Comparison of ENCODE assay signal across 8 cellular contexts in the genomic region with DNA sequence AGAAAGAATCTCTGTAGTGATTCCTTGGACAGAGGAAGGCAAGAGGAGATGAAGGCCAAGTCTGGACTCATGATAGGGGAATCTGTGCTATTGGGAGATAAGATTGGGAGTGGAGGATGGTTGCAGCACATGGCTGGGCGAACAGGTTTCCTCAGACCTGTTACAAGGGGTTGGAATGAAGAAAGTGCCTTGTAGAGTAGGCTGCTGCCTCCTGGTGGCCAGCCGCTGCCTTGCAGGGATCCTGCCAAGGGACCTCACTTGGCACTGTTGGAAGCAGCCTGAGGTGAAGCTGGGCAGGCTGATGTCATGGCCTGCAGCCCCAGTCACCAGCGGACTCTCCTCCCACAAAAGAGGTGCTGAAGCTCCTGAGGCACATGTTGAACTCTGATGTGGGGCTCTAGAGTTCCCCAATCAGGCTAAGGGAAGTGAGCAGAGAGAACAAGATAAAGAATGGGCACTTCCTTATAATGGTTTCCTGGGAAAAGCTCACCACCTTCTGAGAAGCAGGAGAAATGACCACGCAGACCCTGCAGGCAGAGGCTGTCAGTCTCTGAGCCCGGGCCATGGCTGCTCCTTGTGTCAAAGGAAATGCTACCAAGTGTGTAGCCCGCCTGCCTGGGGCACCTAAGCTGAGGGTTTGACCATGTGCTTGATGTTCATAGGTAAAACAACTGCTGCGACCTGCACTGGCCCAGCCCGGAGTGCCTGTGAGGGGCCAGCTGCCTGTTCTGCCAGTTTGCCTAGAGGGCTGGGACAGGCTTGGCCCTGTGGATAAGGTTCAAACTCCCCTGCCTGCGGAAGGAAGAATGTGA. TPM values are rescaled to one million over a fixed set of nuclear protein-coding genes. Genes with fewer than 3 reads are reported as not detected.
DNase-seq lines count a peak whose midpoint lies in the region; ATAC-seq, FAIRE-seq and TF ChIP-seq lines count a peak whose summit lies in the region.

No MANE protein-coding gene starts in this region.

- H3K36me3 ChIP-seq in endothelial cell of umbilical vein (ENCODE audit: control insufficient read depth in 2 of 2, extremely low read depth in 1 of 2, insufficient read depth in 2 of 2, low read length in 2 of 2) (peaks cover 0 to 3% of the 10 kb centered on the region in 2 experiments), mesodermal cell (ENCODE audit: control insufficient read depth, insufficient read depth, low read length) (peaks cover 10% of the 10 kb centered on the region)

- peak overlapping the region; percentile 89 for H3K4me3 Mint-ChIP-seq in activated CD8-positive, alpha-beta memory T cell treated with anti-CD3 and anti-CD28 coated beads, Interleukin-2, amount 10 ng/mL, durations not matched to agents 7 days and 5 days

- H4K20me1 ChIP-seq in endothelial cell of umbilical vein (replicated peaks; ENCODE audit: control insufficient read depth, extremely low read depth, insufficient read depth, low read length) = no peaks in the 10 kb centered on the region

- H3K27me3 Mint-ChIP-seq in activated CD8-positive, alpha-beta memory T cell treated with anti-CD3 and anti-CD28 coated beads, Interleukin-2, amount 10 ng/mL, durations not matched to agents 7 days and 5 days = no peaks in the 10 kb centered on the region

- CTCF ChIA-PET in activated CD8-positive, alpha-beta memory T cell treated with anti-CD3 and anti-CD28 coated beads, Interleukin-2, amount 10 ng/mL, durations not matched to agents 7 days and 5 days (lab: Charles Lee) = interaction anchor here (0.7 to 14.1 kb wide), 25 partner anchors 8 to 284 kb away, joined by 3 to 269 read pairs (median 4); a partner anchor contains a TSS
- CTCF ChIA-PET in endothelial cell of umbilical vein (lab: Charles Lee) = interaction anchor here (0.6 to 6.4 kb wide), 27 partner anchors 9 to 1100 kb away, joined by 3 to 230 read pairs (median 4); a partner anchor contains a TSS

- DNase-seq in Caki2 (ENCODE audit: low read depth) (peak; percentile 67), NOMO-1 treated with dmso at 0.1 percent for 144 hours (lab: John Stamatoyannopoulos, UW; ENCODE audit: unreplicated experiment) (peak; percentile 27), endothelial cell of umbilical vein (ENCODE audit: low read depth, low spot score) (peak; percentile 86)
- peak; percentile 91 for DNase-seq in activated CD8-positive, alpha-beta memory T cell treated with anti-CD3 and anti-CD28 coated beads, Interleukin-2, amount 10 ng/mL, durations not matched to agents 7 days and 5 days
- DNase-seq in stimulated activated CD8-positive, alpha-beta memory T cell treated with anti-CD3 and anti-CD28 coated beads, Interleukin-15, amount 100 ng/mL, for 48 hours (ENCODE audit: low read depth in 2 of 2) = peak; percentile 70 to 73

- peaks cover 12% of the 10 kb centered on the region for H3K4me1 ChIP-seq in endothelial cell of umbilical vein (ENCODE audit: control insufficient read depth, extremely low read depth, insufficient read depth, low read length)
- H3K4me1 ChIP-seq in mesodermal cell (ENCODE audit: control insufficient read depth, insufficient read depth, low read length, poor library complexity, severe bottlenecking) = peaks cover 18% of the 10 kb centered on the region

- no peaks in the 10 kb centered on the region for H3K36me3 Mint-ChIP-seq in activated CD8-positive, alpha-beta memory T cell treated with anti-CD3 and anti-CD28 coated beads, Interleukin-2, amount 10 ng/mL, durations not matched to agents 7 days and 5 days

- no peak overlapping the region for H3K4me2 ChIP-seq in endothelial cell of umbilical vein (ENCODE audit: insufficient read depth, low read length)

- H3K4me3 ChIP-seq in endothelial cell of umbilical vein (replicated peaks in 1 of 3; ENCODE audit: insufficient read depth in 1 of 3, low read depth in 1 of 3, low read length in 3 of 3) (no peak overlapping the region), mesodermal cell (ENCODE audit: extremely low read depth, insufficient read depth, low read length, poor library complexity, severe bottlenecking) (no peak overlapping the region)

- FAIRE-seq in endothelial cell of umbilical vein (lab: Jason Lieb, UNC) = peak; percentile 93

- WGBS in mesodermal cell (ENCODE audit: insufficient coverage in 2 of 2), 2 experiments = 62 to 78% methylated on average over 8 of the region's 9 CpGs

- BruUV-seq in endothelial cell of umbilical vein (replicated peaks; lab: Mats Ljungman, UMichigan) = no TSS peak

- POLR2A ChIA-PET in endothelial cell of umbilical vein (lab: Charles Lee) = interaction anchor here (1.7 kb wide), 1 partner anchor 170 kb away, joined by 9 read pairs; a partner anchor contains a TSS

- no peak overlapping the region for H3K27ac ChIP-seq in endothelial cell of umbilical vein (ENCODE audit: insufficient read depth, low read depth, low read length)
- peak overlapping the region; percentile 29 for H3K27ac ChIP-seq in mesodermal cell (ENCODE audit: low read depth, low read length, severe bottlenecking)

- intact Hi-C loops in endothelial cell of umbilical vein (cut with micrococcal nuclease) = loop anchor here (1.0 to 10.0 kb wide), 4 partner anchors 27 to 1055 kb away; a partner anchor contains a TSS

- no peaks in the 10 kb centered on the region for H3K27me3 ChIP-seq in endothelial cell of umbilical vein (ENCODE audit: control insufficient read depth in 2 of 2, insufficient read depth in 2 of 2, low read length in 2 of 2)

- in situ Hi-C loops in Caki2 (cut with HindIII; ENCODE audit: low pct_unique_long_range_greater_than_20kb, low sequenced_read_pairs) = no loop called here

- H3K9me3 ChIP-seq in endothelial cell of umbilical vein (replicated peaks; ENCODE audit: control insufficient read depth, insufficient read depth, low read length) = no peaks in the 10 kb centered on the region
- no peaks in the 10 kb centered on the region for H3K9me3 ChIP-seq in mesodermal cell (ENCODE audit: control insufficient read depth, low read length)

- peaks cover 45% of the 10 kb centered on the region for H3K4me1 Mint-ChIP-seq in activated CD8-positive, alpha-beta memory T cell treated with anti-CD3 and anti-CD28 coated beads, Interleukin-2, amount 10 ng/mL, durations not matched to agents 7 days and 5 days

- peak; percentile 98 for TF ChIP-seq CTCF in endothelial cell of umbilical vein (IDR thresholded peaks at IDR 0.05; ENCODE audit: extremely low read depth in 1 of 2, insufficient read depth in 1 of 2, low read depth in 1 of 2, low read length in 2 of 2)

- TF ChIP-seq POLR2A in endothelial cell of umbilical vein (IDR thresholded peaks at IDR 0.05; ENCODE audit: low read depth, low read length) = no peak

- peak; percentile 23 for ATAC-seq in HG03432 (IDR thresholded peaks at IDR 0.05; ENCODE audit: unreplicated experiment)
- ATAC-seq in activated CD8-positive, alpha-beta memory T cell treated with anti-CD3 and anti-CD28 coated beads, Interleukin-2, amount 10 ng/mL, durations not matched to agents 7 days and 5 days = peak; percentile 11
- no peak for ATAC-seq in HG03097 (IDR thresholded peaks at IDR 0.05; ENCODE audit: low FRiP score, unreplicated experiment)

- H3K9ac ChIP-seq in endothelial cell of umbilical vein (replicated peaks; ENCODE audit: extremely low read depth, insufficient read depth, low read length) = no peak overlapping the region

- no peaks in the 10 kb centered on the region for H3K9me1 ChIP-seq in endothelial cell of umbilical vein (replicated peaks; ENCODE audit: control insufficient read depth, extremely low read depth, insufficient read depth, low read length)

- H3K9me3 Mint-ChIP-seq in activated CD8-positive, alpha-beta memory T cell treated with anti-CD3 and anti-CD28 coated beads, Interleukin-2, amount 10 ng/mL, durations not matched to agents 7 days and 5 days (ENCODE audit: low read depth) = no peaks in the 10 kb centered on the region

- peak overlapping the region; percentile 77 for H3K27ac Mint-ChIP-seq in activated CD8-positive, alpha-beta memory T cell treated with anti-CD3 and anti-CD28 coated beads, Interleukin-2, amount 10 ng/mL, durations not matched to agents 7 days and 5 days

- no peaks in the 10 kb centered on the region for H3K79me2 ChIP-seq in endothelial cell of umbilical vein (ENCODE audit: control insufficient read depth, insufficient read depth, low read length)

- no peak overlapping the region for H2AFZ ChIP-seq in endothelial cell of umbilical vein (ENCODE audit: low read depth, low read length)

- dilution Hi-C loops in endothelial cell of umbilical vein (cut with MboI; ENCODE audit: extremely low pct_ligation_motif_present, low sequenced_read_pairs) = no loop called here

TF ChIP-seq in endothelial cell of umbilical vein, 7 proteins besides CTCF, POLR2A, EP300 and RAD21 (continues in another document):
- no peak for TF ChIP-seq GATA2 (IDR thresholded peaks at IDR 0.05; ENCODE audit: insufficient read depth, insufficient read length, low read depth, low read length)

RNA-seq across cellular contexts. Expression of a gene that starts 1.6 kb away (rescaled TPM):
- 97.6 and 97.7 TPM in 2 replicates for total RNA-seq in Caki2 (2014; rRNA removed; shearing (Covaris generic); ENCODE audit: low replicate concordance)
- total RNA-seq in activated CD8-positive, alpha-beta memory T cell treated with anti-CD3 and anti-CD28 coated beads, Interleukin-2, amount 10 ng/mL, durations not matched to agents 7 days and 5 days = 10 to 100 TPM; 58.8 to 66.5 TPM
- 26.3 and 29.0 TPM in 2 replicates for total RNA-seq in endothelial cell of umbilical vein
- 89.7 and 114 TPM in 2 replicates for polyA plus RNA-seq in endothelial cell of umbilical vein
- polyA plus RNA-seq in endothelial cell of umbilical vein (2011; cell fraction: cytosol; rRNA removed) = 50.9 and 57.0 TPM in 2 replicates
- 35.9 and 36.0 TPM in 2 replicates for polyA plus RNA-seq in endothelial cell of umbilical vein (2011; cell fraction: nucleus; rRNA removed)
- 25.6 and 36.7 TPM in 2 replicates for polyA plus RNA-seq in endothelial cell of umbilical vein (2012)
- 42.7 and 50.8 TPM in 2 replicates for polyA minus RNA-seq in endothelial cell of umbilical vein
- 32.7 TPM for polyA minus RNA-seq in endothelial cell of umbilical vein (2011; cell fraction: cytosol; rRNA and poly(A)+ RNA removed)
- 9.0 and 10.9 TPM in 2 replicates for polyA minus RNA-seq in endothelial cell of umbilical vein (2011; cell fraction: nucleus; rRNA and poly(A)+ RNA removed)
- polyA plus RNA-seq in mesodermal cell (2013, experiment 1 of 2) = 27.8 TPM
- 18.6 TPM for polyA plus RNA-seq in mesodermal cell (2013, experiment 2 of 2)

RNA-seq across cellular contexts. Expression of a gene that starts 37.4 kb away (rescaled TPM):
- total RNA-seq in Caki2 (2014; rRNA removed; shearing (Covaris generic); ENCODE audit: low replicate concordance) = not detected in 2 replicates
- under 1 TPM; 0.52 to 0.55 TPM for total RNA-seq in activated CD8-positive, alpha-beta memory T cell treated with anti-CD3 and anti-CD28 coated beads, Interleukin-2, amount 10 ng/mL, durations not matched to agents 7 days and 5 days
- 0.51 TPM in 2 replicates for total RNA-seq in endothelial cell of umbilical vein
- 0.10 and 0.22 TPM in 2 replicates for polyA plus RNA-seq in endothelial cell of umbilical vein
- 0.06 and 0.20 TPM in 2 replicates for polyA plus RNA-seq in endothelial cell of umbilical vein (2011; cell fraction: cytosol; rRNA removed)
- polyA plus RNA-seq in endothelial cell of umbilical vein (2011; cell fraction: nucleus; rRNA removed) = 0.55 and 0.80 TPM in 2 replicates
- 0.11 TPM in 1 of 2 replicates, not detected in the other for polyA plus RNA-seq in endothelial cell of umbilical vein (2012)
- polyA minus RNA-seq in endothelial cell of umbilical vein = 1.0 TPM in 1 of 2 replicates, not detected in the other
- polyA minus RNA-seq in endothelial cell of umbilical vein (2011; cell fraction: cytosol; rRNA and poly(A)+ RNA removed) = not detected
- polyA minus RNA-seq in endothelial cell of umbilical vein (2011; cell fraction: nucleus; rRNA and poly(A)+ RNA removed) = 0.34 and 0.67 TPM in 2 replicates
- 2.6 TPM for polyA plus RNA-seq in mesodermal cell (2013, experiment 1 of 2)
- 1.1 TPM for polyA plus RNA-seq in mesodermal cell (2013, experiment 2 of 2)

Comparison
In these comparisons a context has a peak if more than half of its experiments do, and no peak if none do; other contexts are left out.
1. DNase-seq: peak in every context shown above with its lines; median percentile 91 in activated CD8-positive, alpha-beta memory T cell treated with anti-CD3 and anti-CD28 coated beads, Interleukin-2, amount 10 ng/mL, durations not matched to agents 7 days and 5 days; 86 in endothelial cell of umbilical vein; 72 in stimulated activated CD8-positive, alpha-beta memory T cell treated with anti-CD3 and anti-CD28 coated beads, Interleukin-15, amount 100 ng/mL, for 48 hours; 67 in Caki2; 27 in NOMO-1 treated with dmso at 0.1 percent for 144 hours.